In genomic region chr3:177960014-177960413, GRCh38 we compare ENCODE assay signal across 25 cellular contexts.
DNase-seq lines count a peak whose midpoint lies in the region; ATAC-seq and TF ChIP-seq lines count a peak whose summit lies in the region.
"Had no signal": no experiment of that assay in that cellular context is flagged by ENCODE, and none has a peak within 500 bp of the region (broad histone marks: within the 10 kb centered on the region; RNA-seq: fewer than 3 reads in every experiment).

No MANE protein-coding gene starts in this region.

- H3K4me1 ChIP-seq in osteoblast (ENCODE audit: insufficient read depth, low read length) = no peaks in the 10 kb centered on the region
- no peaks in the 10 kb centered on the region for H3K4me1 ChIP-seq in left lung

- POLR2A ChIA-PET in activated CD8-positive, alpha-beta T cell treated with anti-CD3 and anti-CD28 coated beads, Interleukin-2, amount 10 ng/mL, durations not matched to agents 7 days and 5 days (lab: Charles Lee) = no interaction called here

- H3K27me3 Mint-ChIP-seq in activated CD8-positive, alpha-beta T cell treated with anti-CD3 and anti-CD28 coated beads, Interleukin-2, amount 10 ng/mL, durations not matched to agents 7 days and 5 days (ENCODE audit: low read depth) = no peaks in the 10 kb centered on the region
- H3K27me3 Mint-ChIP-seq: stimulated activated naive B cell treated with anti-CD40 and anti-IgM and Interleukin-4, amounts not matched to agents 10 μg/mL and 1 μg/mL and 100 μg/mL, for 72 hours had no signal

- no peaks in the 10 kb centered on the region for H3K79me2 ChIP-seq in osteoblast (ENCODE audit: insufficient read depth, low read length)

- H3K27ac Mint-ChIP-seq in activated CD8-positive, alpha-beta T cell treated with anti-CD3 and anti-CD28 coated beads, Interleukin-2, amount 10 ng/mL, durations not matched to agents 7 days and 5 days = no peak overlapping the region
- H3K27ac Mint-ChIP-seq: B cell, mesothelial cell of epicardium, nephron had no signal

- ATAC-seq in SK-N-SH treated with all-trans-retinoic acid at 6 μM for 48 hours (peak; percentile 33; the same call in 1 of the 3 replicates), left lung (no peak)
- no peak for ATAC-seq in activated CD8-positive, alpha-beta T cell treated with anti-CD3 and anti-CD28 coated beads, Interleukin-2, amount 10 ng/mL, durations not matched to agents 7 days and 5 days
- ATAC-seq: K562 had no signal

- H3K9me3 Mint-ChIP-seq in activated CD8-positive, alpha-beta T cell treated with anti-CD3 and anti-CD28 coated beads, Interleukin-2, amount 10 ng/mL, durations not matched to agents 7 days and 5 days (ENCODE audit: insufficient read depth) = no peaks in the 10 kb centered on the region
- H3K9me3 Mint-ChIP-seq: mesothelial cell of epicardium; nephron; stimulated activated naive B cell treated with anti-CD40 and anti-IgM and Interleukin-4, amounts not matched to agents 10 μg/mL and 1 μg/mL and 100 μg/mL, for 72 hours had no signal

- H3K27me3 ChIP-seq in osteoblast (ENCODE audit: insufficient read depth, low read length) (no peaks in the 10 kb centered on the region), left lung (no peaks in the 10 kb centered on the region)

- no peak overlapping the region for H3K4me3 Mint-ChIP-seq in activated CD8-positive, alpha-beta T cell treated with anti-CD3 and anti-CD28 coated beads, Interleukin-2, amount 10 ng/mL, durations not matched to agents 7 days and 5 days
- H3K4me3 Mint-ChIP-seq: B cell; mesothelial cell of epicardium; nephron; stimulated activated naive B cell treated with anti-CD40 and anti-IgM and Interleukin-4, amounts not matched to agents 10 μg/mL and 1 μg/mL and 100 μg/mL, for 72 hours had no signal

- no peaks in the 10 kb centered on the region for H3K4me1 Mint-ChIP-seq in activated CD8-positive, alpha-beta T cell treated with anti-CD3 and anti-CD28 coated beads, Interleukin-2, amount 10 ng/mL, durations not matched to agents 7 days and 5 days (ENCODE audit: low read depth)
- H3K4me1 Mint-ChIP-seq: mesothelial cell of epicardium had no signal

- CTCF ChIA-PET in activated CD8-positive, alpha-beta T cell treated with anti-CD3 and anti-CD28 coated beads, Interleukin-2, amount 10 ng/mL, durations not matched to agents 7 days and 5 days (lab: Charles Lee) = interaction anchor here (1.1 kb wide), 2 partner anchors 42 to 425 kb away, joined by 3 to 4 read pairs; no protein-coding TSS in a partner anchor

- no peaks in the 10 kb centered on the region for H4K20me1 ChIP-seq in osteoblast (ENCODE audit: insufficient read depth, low read length)

- H3K27ac ChIP-seq in osteoblast (ENCODE audit: low read depth, low read length) (no peak overlapping the region), left lung (no peak overlapping the region)
- H3K27ac ChIP-seq: skin epidermis, thoracic aorta had no signal

- intact Hi-C loops in left lung (cut with DNase I) = no loop called here

- TF ChIP-seq CTCF in osteoblast (IDR thresholded peaks at IDR 0.05; ENCODE audit: extremely low read depth, low read depth, low read length) (no peak), left lung (IDR thresholded peaks at IDR 0.05) (no peak)

- H3K36me3 ChIP-seq in osteoblast (ENCODE audit: insufficient read depth, low read length) (no peaks in the 10 kb centered on the region), left lung (no peaks in the 10 kb centered on the region)
- H3K36me3 ChIP-seq: thoracic aorta had no signal

- DNase-seq in EL (peak; percentile 33), fibroblast of gingiva (ENCODE audit: low read depth) (peak; percentile 61), osteoblast (ENCODE audit: insufficient read length, low spot score, missing footprints) (no peak), left lung (no peak), activated gamma-delta T cell treated with Interleukin-2 at 50 U/mL for 16 hours (no peak)
- DNase-seq in activated CD8-positive, alpha-beta T cell treated with anti-CD3 and anti-CD28 coated beads, Interleukin-2, amount 10 ng/mL, durations not matched to agents 7 days and 5 days = no peak
- DNase-seq: activated CD4-positive, alpha-beta T cell treated with anti-CD3 and anti-CD28 coated beads, Interleukin-2, amount 50 U/mL, for 4 hours; activated gamma-delta T cell; amygdala; DMS79 treated with DMSO at 0.1 percent for 48 hours; kidney glomerular epithelial cell; NCI-H1930; NCI-H345; OCI-M1; SIG-M5; stimulated activated CD4-positive, alpha-beta T cell treated with anti-CD3 and anti-CD28 coated beads, Interleukin-2, amount 100 ng/mL, for 24 hours; stimulated activated naive B cell treated with anti-CD40 and anti-IgM and Interleukin-4, amounts not matched to agents 10 μg/mL and 1 μg/mL and 100 μg/mL, for 72 hours; T-helper 2 cell had no signal

- no peak overlapping the region for H3K4me2 ChIP-seq in osteoblast (ENCODE audit: insufficient read depth, low read length)

- H3K9me3 ChIP-seq in osteoblast (ENCODE audit: low read depth, low read length) = no peaks in the 10 kb centered on the region
- H3K9me3 ChIP-seq in left lung = no peaks in the 10 kb centered on the region
- H3K9me3 ChIP-seq: thoracic aorta had no signal

- peak overlapping the region; percentile 24 for H2AFZ ChIP-seq in osteoblast (ENCODE audit: low read length)

- H3K4me3 ChIP-seq in osteoblast (ENCODE audit: insufficient read depth, low read length) = no peak overlapping the region
- H3K4me3 ChIP-seq in left lung = no peak overlapping the region
- H3K4me3 ChIP-seq: K562, skin epidermis, thoracic aorta had no signal

- H3K36me3 Mint-ChIP-seq in activated CD8-positive, alpha-beta T cell treated with anti-CD3 and anti-CD28 coated beads, Interleukin-2, amount 10 ng/mL, durations not matched to agents 7 days and 5 days (ENCODE audit: low read depth) = no peaks in the 10 kb centered on the region
- H3K36me3 Mint-ChIP-seq: mesothelial cell of epicardium; stimulated activated naive B cell treated with anti-CD40 and anti-IgM and Interleukin-4, amounts not matched to agents 10 μg/mL and 1 μg/mL and 100 μg/mL, for 72 hours had no signal

TF ChIP-seq in SK-N-SH treated with all-trans-retinoic acid at 6 μM for 48 hours, 23 proteins besides CTCF, POLR2A, EP300 and RAD21:
- TF ChIP-seq ARNTL (CRISPR knock-in tag; IDR thresholded peaks at IDR 0.05; ENCODE audit: borderline replicate concordance, low read depth) (no peak), PATZ1 (CRISPR knock-in tag; IDR thresholded peaks at IDR 0.05; ENCODE audit: borderline replicate concordance) (no peak), RARB (CRISPR knock-in tag; IDR thresholded peaks at IDR 0.05) (no peak), ZNF8 (CRISPR knock-in tag; IDR thresholded peaks at IDR 0.05) (no peak), BACH2 (CRISPR knock-in tag; IDR thresholded peaks at IDR 0.05; ENCODE audit: borderline replicate concordance) (no peak), ZFP30 (CRISPR knock-in tag; IDR thresholded peaks at IDR 0.05) (no peak), SNAI2 (CRISPR knock-in tag; IDR thresholded peaks at IDR 0.05) (no peak), TOX (CRISPR knock-in tag; IDR thresholded peaks at IDR 0.05; ENCODE audit: borderline replicate concordance) (no peak)
TF ChIP-seq in SK-N-SH treated with all-trans-retinoic acid at 6 μM for 48 hours: peak in this region for 0.

Comparison
In these comparisons a context has a peak if more than half of its experiments do, and no peak if none do; other contexts are left out.
1. DNase-seq: peak in EL (single experiment) and fibroblast of gingiva (single experiment); none in osteoblast (single experiment), left lung (0 of 2), activated gamma-delta T cell treated with Interleukin-2 at 50 U/mL for 16 hours (single experiment) and activated CD8-positive, alpha-beta T cell treated with anti-CD3 and anti-CD28 coated beads, Interleukin-2, amount 10 ng/mL, durations not matched to agents 7 days and 5 days (single experiment).